In the genomic region with DNA sequence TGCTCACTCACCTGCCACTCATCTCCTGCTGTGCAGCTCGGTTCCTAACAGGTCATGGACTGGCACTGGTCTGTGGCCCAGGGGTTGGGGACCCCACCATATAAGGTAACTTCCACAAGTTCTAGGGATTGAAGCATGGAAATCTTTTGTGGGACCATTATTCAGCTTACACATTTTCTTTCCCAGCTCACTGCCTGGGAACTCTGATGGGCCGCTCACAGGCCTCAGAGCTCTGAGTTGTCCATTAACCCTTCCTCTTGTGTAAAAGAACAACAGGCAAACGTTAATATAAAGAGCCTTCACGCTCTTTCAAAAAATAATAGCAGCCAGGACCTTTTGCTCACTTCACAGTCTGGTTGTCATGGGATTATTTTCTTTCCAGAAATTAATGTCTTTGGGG, we compare ENCODE assay signal across 28 cellular contexts.
"Had no signal": no experiment of that assay in that cellular context is flagged by ENCODE, and none has a peak within 500 bp of the region (broad histone marks: within the 10 kb centered on the region; RNA-seq: fewer than 3 reads in every experiment).

No MANE protein-coding gene starts in this region.

- H3K27me3 ChIP-seq: heart left ventricle, neutrophil, right lobe of liver, tibial nerve, upper lobe of left lung, vagina had no signal

- H3K27me3 Mint-ChIP-seq: stimulated activated memory B cell treated with anti-CD40 and anti-IgM and Interleukin-4, amounts not matched to agents 10 μg/mL and 1 μg/mL and 100 μg/mL, for 72 hours had no signal

- H3K4me1 ChIP-seq: heart left ventricle, prostate gland, right lobe of liver, tibial nerve, upper lobe of left lung, vagina had no signal

- H3K9me3 Mint-ChIP-seq: immature natural killer cell; stimulated activated memory B cell treated with anti-CD40 and anti-IgM and Interleukin-4, amounts not matched to agents 10 μg/mL and 1 μg/mL and 100 μg/mL, for 72 hours had no signal

- H3K36me3 Mint-ChIP-seq: immature natural killer cell; naive B cell; stimulated activated memory B cell treated with anti-CD40 and anti-IgM and Interleukin-4, amounts not matched to agents 10 μg/mL and 1 μg/mL and 100 μg/mL, for 72 hours had no signal

- H3K4me1 Mint-ChIP-seq: naive B cell; natural killer cell; stimulated activated memory B cell treated with anti-CD40 and anti-IgM and Interleukin-4, amounts not matched to agents 10 μg/mL and 1 μg/mL and 100 μg/mL, for 72 hours; stimulated activated naive CD8-positive, alpha-beta T cell treated with anti-CD3 and anti-CD28 coated beads, Interleukin-15, amount 100 ng/mL, for 72 hours had no signal

- H3K4me3 ChIP-seq: heart left ventricle, left ventricle myocardium inferior, lung, prostate gland, right lobe of liver, smooth muscle cell, tibial nerve, upper lobe of left lung, vagina had no signal

- H3K9me3 ChIP-seq: neutrophil, prostate gland, right lobe of liver, vagina had no signal

- DNase-seq: heart left ventricle; hypothalamus; immature natural killer cell; kidney; left colon; left ventricle myocardium inferior; mesendoderm; naive B cell; natural killer cell; occipital lobe; right lobe of liver; stimulated activated CD4-positive, alpha-beta T cell treated with anti-CD3 and anti-CD28 coated beads, Interleukin-1b, Interleukin-23, amount 100 ng/mL, for 48 hours; stimulated activated CD4-positive, alpha-beta T cell treated with anti-CD3 and anti-CD28 coated beads, Interleukin-2, amount 100 ng/mL, for 48 hours; stimulated activated CD4-positive, alpha-beta T cell treated with anti-CD3 and anti-CD28 coated beads, Interleukin-4, amount 100 ng/mL, for 4 hours; stimulated activated CD8-positive, alpha-beta memory T cell treated with anti-CD3 and anti-CD28 coated beads, Interleukin-4, amount 100 ng/mL, for 48 hours; stimulated activated naive CD4-positive, alpha-beta T cell treated with Interleukin-2 at 50 U/mL for 16 hours; stimulated activated naive CD8-positive, alpha-beta T cell treated with anti-CD3 and anti-CD28 coated beads, Interleukin-15, amount 100 ng/mL, for 72 hours; substantia nigra; upper lobe of left lung had no signal

- H3K27ac Mint-ChIP-seq: immature natural killer cell; mesothelial cell of epicardium; natural killer cell; stimulated activated memory B cell treated with anti-CD40 and anti-IgM and Interleukin-4, amounts not matched to agents 10 μg/mL and 1 μg/mL and 100 μg/mL, for 72 hours; stimulated activated naive CD8-positive, alpha-beta T cell treated with anti-CD3 and anti-CD28 coated beads, Interleukin-15, amount 100 ng/mL, for 72 hours had no signal

- H3K27ac ChIP-seq: heart left ventricle, left ventricle myocardium inferior, neutrophil, prostate gland, right lobe of liver, tibial nerve, upper lobe of left lung, vagina had no signal

- H3K36me3 ChIP-seq: heart left ventricle, left ventricle myocardium inferior, neutrophil, prostate gland, right lobe of liver, tibial nerve, upper lobe of left lung, vagina had no signal

- H3K4me3 Mint-ChIP-seq: immature natural killer cell; mesothelial cell of epicardium; naive B cell; natural killer cell; neural crest cell; stimulated activated memory B cell treated with anti-CD40 and anti-IgM and Interleukin-4, amounts not matched to agents 10 μg/mL and 1 μg/mL and 100 μg/mL, for 72 hours; stimulated activated naive CD8-positive, alpha-beta T cell treated with anti-CD3 and anti-CD28 coated beads, Interleukin-15, amount 100 ng/mL, for 72 hours had no signal
